8 cellular contexts compared by ENCODE assay signal in the genomic region with DNA sequence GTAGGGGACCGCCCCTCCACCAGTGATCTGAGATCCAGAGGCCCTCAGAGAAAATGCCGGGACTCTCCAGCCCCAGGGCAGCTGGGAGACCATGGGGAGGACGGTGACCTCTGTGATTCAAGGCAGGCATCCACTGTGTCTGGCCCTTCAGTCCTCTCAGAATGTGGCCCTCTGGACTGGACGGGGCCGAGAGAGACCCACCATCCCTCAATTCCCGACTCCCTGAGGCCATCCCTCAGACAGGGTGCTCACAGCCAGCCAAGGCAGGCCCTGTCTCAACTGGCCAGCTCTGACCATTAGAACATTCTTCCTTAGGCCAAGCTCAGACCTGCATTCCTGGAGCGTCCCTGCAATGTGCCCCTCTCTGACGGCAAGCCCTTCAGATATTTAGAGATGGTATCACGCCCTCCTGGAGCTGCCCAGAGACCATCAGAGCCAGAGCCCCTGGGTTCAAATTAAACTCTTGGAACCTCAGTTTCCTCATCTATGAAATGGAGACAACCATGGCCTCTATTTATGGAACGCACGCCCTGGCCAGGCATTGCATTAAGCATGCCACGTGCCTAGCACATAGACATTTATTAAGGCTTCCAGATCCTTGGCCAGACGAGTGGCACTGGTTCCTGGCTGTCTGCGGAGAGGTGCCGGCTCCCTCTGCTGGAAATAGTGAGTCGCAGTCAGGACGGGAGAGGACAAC. TPM values are rescaled to one million over a fixed set of nuclear protein-coding genes. Genes with fewer than 3 reads are reported as not detected.
DNase-seq lines count a peak whose midpoint lies in the region; ATAC-seq and TF ChIP-seq lines count a peak whose summit lies in the region.

No MANE protein-coding gene starts in this region.

- no peaks in the 10 kb centered on the region for H3K27me3 Mint-ChIP-seq in activated naive CD8-positive, alpha-beta T cell treated with anti-CD3 and anti-CD28 coated beads, Interleukin-2, amount 50 U/mL, for 24 hours

- no peak overlapping the region for H3K4me3 Mint-ChIP-seq in activated naive CD8-positive, alpha-beta T cell treated with anti-CD3 and anti-CD28 coated beads, Interleukin-2, amount 50 U/mL, for 24 hours

- H3K36me3 ChIP-seq in H7 (replicated peaks; ENCODE audit: control insufficient read depth, insufficient read depth, low read length), result no peaks in the 10 kb centered on the region
- no peaks in the 10 kb centered on the region for H3K36me3 ChIP-seq in heart right ventricle

- H3K9me3 ChIP-seq in heart right ventricle, result no peaks in the 10 kb centered on the region

- no peaks in the 10 kb centered on the region for H3K36me3 Mint-ChIP-seq in activated naive CD8-positive, alpha-beta T cell treated with anti-CD3 and anti-CD28 coated beads, Interleukin-2, amount 50 U/mL, for 24 hours (ENCODE audit: low read depth)

- H3K27ac Mint-ChIP-seq in activated naive CD8-positive, alpha-beta T cell treated with anti-CD3 and anti-CD28 coated beads, Interleukin-2, amount 50 U/mL, for 24 hours, result no peak overlapping the region

- no peaks in the 10 kb centered on the region for H3K9me3 Mint-ChIP-seq in activated naive CD8-positive, alpha-beta T cell treated with anti-CD3 and anti-CD28 coated beads, Interleukin-2, amount 50 U/mL, for 24 hours

- H3K4me1 Mint-ChIP-seq in activated naive CD8-positive, alpha-beta T cell treated with anti-CD3 and anti-CD28 coated beads, Interleukin-2, amount 50 U/mL, for 24 hours, result no peaks in the 10 kb centered on the region

- peaks cover 0 to 21% (median 8%) of the 10 kb centered on the region in 9 donors for H3K4me1 ChIP-seq in heart right ventricle

- WGBS in heart right ventricle, 2 donors, result 42 to 43% methylated on average over 17 of the region's 17 CpGs

- peak; percentile 86 for ATAC-seq in activated naive CD8-positive, alpha-beta T cell treated with anti-CD3 and anti-CD28 coated beads, Interleukin-2, amount 50 U/mL, for 24 hours
- peak; percentile 82 to 90 (median 87) for ATAC-seq in heart right ventricle
- no peak for ATAC-seq in HG03342 (IDR thresholded peaks at IDR 0.05; ENCODE audit: unreplicated experiment)

- DNase-seq in EH (ENCODE audit: low read depth), result peak; percentile 91
- peak; percentile 89 for DNase-seq in H7
- DNase-seq in NCI-H128 (lab: John Stamatoyannopoulos, UW; ENCODE audit: unreplicated experiment), result peak; percentile 86
- DNase-seq in SW 1271 (lab: John Stamatoyannopoulos, UW), result peak; percentile 35 to 70
- peak; percentile 65 for DNase-seq in activated naive CD8-positive, alpha-beta T cell treated with anti-CD3 and anti-CD28 coated beads, Interleukin-2, amount 50 U/mL, for 24 hours
- DNase-seq in heart right ventricle, result peak; percentile 77 to 86
- peak; percentile 52 for DNase-seq in retinal pigment epithelial cell (ENCODE audit: low read depth)

- intact Hi-C loops in heart right ventricle (cut with DNase I), result loop anchor here (1.0 to 5.0 kb wide), 10 partner anchors 36 to 231 kb away; a partner anchor contains a TSS

- H3K4me3 ChIP-seq in H7 (ENCODE audit: insufficient read depth, low read depth, low read length) (no peak overlapping the region), heart right ventricle (no peak overlapping the region), retinal pigment epithelial cell (ENCODE audit: low read length) (no peak overlapping the region)

- no peak overlapping the region for H3K27ac ChIP-seq in heart right ventricle

- H3K27me3 ChIP-seq in H7 (ENCODE audit: control insufficient read depth, insufficient read depth, low read length) (peaks cover 3% of the 10 kb centered on the region; the same call in 1 of the 2 replicates), heart right ventricle (no peaks in the 10 kb centered on the region)

- TF ChIP-seq CTCF in heart right ventricle (IDR thresholded peaks at IDR 0.05) (peak; percentile 77 to 93 (median 87)), retinal pigment epithelial cell (conservative IDR thresholded peaks at IDR 0.05; ENCODE audit: low read depth, low read length) (peak; percentile 94)

RNA-seq across cellular contexts. Expression of a gene that starts 9.6 kb away (rescaled TPM):
- total RNA-seq in H7 (2014; rRNA removed; shearing (Covaris generic)), result not detected in 2 replicates
- under 1 TPM in 3 of 10 donors, not detected in 7; 0.49 to 0.61 (median 0.56) TPM for total RNA-seq in heart right ventricle
- polyA plus RNA-seq in heart right ventricle, result not detected

RNA-seq across cellular contexts. Expression of a gene that starts 32.5 kb away (rescaled TPM):
- 24.7 and 27.3 TPM in 2 replicates for total RNA-seq in H7 (2014; rRNA removed; shearing (Covaris generic))
- 100 to 1,000 TPM in 5 of 10 donors, 10 to 100 TPM in 5; 51.8 to 289 (median 99.3) TPM for total RNA-seq in heart right ventricle
- polyA plus RNA-seq in heart right ventricle, result 100 to 1,000 TPM in 1 of 2 donors, 10 to 100 TPM in 1; 49.0 to 129 TPM
